29 cellular contexts compared by ENCODE assay signal in the genomic region with DNA sequence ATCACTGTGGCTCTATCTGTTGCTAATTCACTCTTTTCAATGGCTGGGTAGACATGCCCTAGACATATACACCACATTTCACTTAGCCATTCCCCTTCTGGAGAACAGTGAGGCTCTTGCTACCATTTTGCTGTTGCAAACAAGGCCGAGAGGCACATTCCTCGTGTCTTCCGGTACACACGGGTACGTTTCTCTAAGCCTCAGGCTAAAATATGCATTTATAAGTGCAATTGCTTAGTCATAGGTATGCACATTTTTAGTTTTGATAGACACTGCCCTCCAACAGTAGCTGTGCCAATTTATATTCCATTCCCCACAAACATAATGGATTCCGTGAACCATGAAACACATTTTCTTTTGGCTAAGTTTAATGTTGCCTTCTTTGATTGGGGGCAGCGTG. TPM values are rescaled to one million over a fixed set of nuclear protein-coding genes. Genes with fewer than 3 reads are reported as not detected.
DNase-seq lines count a peak whose midpoint lies in the region; ATAC-seq, FAIRE-seq and TF ChIP-seq lines count a peak whose summit lies in the region.
"Had no signal": no experiment of that assay in that cellular context is flagged by ENCODE, and none has a peak within 500 bp of the region (broad histone marks: within the 10 kb centered on the region; RNA-seq: fewer than 3 reads in every experiment).

No MANE protein-coding gene starts in this region.

- H3K79me2 ChIP-seq in keratinocyte (ENCODE audit: control insufficient read depth, insufficient read depth, low read length): no peaks in the 10 kb centered on the region

- H4K20me1 ChIP-seq in keratinocyte (ENCODE audit: control insufficient read depth, extremely low read depth, insufficient read depth, low read length): no peaks in the 10 kb centered on the region
- H4K20me1 ChIP-seq: BLaER1 treated with 17β-estradiol and CSF1 and Interleukin-3, amounts not matched to agents 10 nM and 100 nM had no signal

- no peak overlapping the region for H2AFZ ChIP-seq in keratinocyte (ENCODE audit: control insufficient read depth, low read length)

- H3K27me3 ChIP-seq in keratinocyte (ENCODE audit: control insufficient read depth, extremely low read depth, insufficient read depth, low read length): no peaks in the 10 kb centered on the region
- H3K27me3 ChIP-seq: BE2C; BLaER1 treated with 17β-estradiol and CSF1 and Interleukin-3, amounts not matched to agents 10 nM and 100 nM had no signal

- FAIRE-seq in keratinocyte (lab: Jason Lieb, UNC): peak; percentile 88
- FAIRE-seq: A549, GM12891, GM18507, H54 had no signal

- H3K9ac ChIP-seq in keratinocyte (ENCODE audit: control insufficient read depth, extremely low read depth, insufficient read depth, low read length): no peak overlapping the region
- H3K9ac ChIP-seq: BLaER1 treated with 17β-estradiol and CSF1 and Interleukin-3, amounts not matched to agents 10 nM and 100 nM had no signal

- POLR2A ChIA-PET in RWPE1 (lab: Yijun Ruan, JAX; ENCODE audit: low non-redundant PET): no interaction called here

- H3K27ac Mint-ChIP-seq in osteocyte (ENCODE audit: unreplicated experiment): no peak overlapping the region
- H3K27ac Mint-ChIP-seq: CD4-positive, alpha-beta T cell; CD8-positive, alpha-beta memory T cell; HFFc6 had no signal

- H3K27me3 Mint-ChIP-seq in osteocyte (ENCODE audit: unreplicated experiment): peaks cover 4% of the 10 kb centered on the region

- H3K9me3 ChIP-seq in keratinocyte (ENCODE audit: control insufficient read depth, low read depth, low read length): no peaks in the 10 kb centered on the region
- H3K9me3 ChIP-seq: A549; BE2C; BLaER1 treated with 17β-estradiol and CSF1 and Interleukin-3, amounts not matched to agents 10 nM and 100 nM; HAP-1 had no signal

- TF ChIP-seq CTCF in RWPE1 (conservative IDR thresholded peaks at IDR 0.05; ENCODE audit: low read depth): no peak
- no peak for TF ChIP-seq CTCF in keratinocyte (optimal IDR thresholded peaks at IDR 0.05 in 1 of 3, IDR thresholded peaks at IDR 0.05 in 1 of 3, conservative IDR thresholded peaks at IDR 0.05 in 1 of 3; ENCODE audit: extremely low read depth in 1 of 3, insufficient read depth in 2 of 3, low read length in 3 of 3)
- TF ChIP-seq CTCF in osteocyte (IDR thresholded peaks at IDR 0.05): no peak

- no peaks in the 10 kb centered on the region for H3K36me3 Mint-ChIP-seq in osteocyte (ENCODE audit: unreplicated experiment)
- H3K36me3 Mint-ChIP-seq: CD14-positive monocyte; CD8-positive, alpha-beta memory T cell had no signal

- H3K27ac ChIP-seq in RWPE1: no peak overlapping the region
- H3K27ac ChIP-seq in keratinocyte (ENCODE audit: control insufficient read depth, insufficient read depth, low read length): no peak overlapping the region
- H3K27ac ChIP-seq in substantia nigra (ENCODE audit: low read depth, low read length, poor library complexity, severe bottlenecking): no peak overlapping the region
- H3K27ac ChIP-seq: A549; BLaER1 treated with 17β-estradiol and CSF1 and Interleukin-3, amounts not matched to agents 10 nM and 100 nM had no signal

- peaks cover 9% of the 10 kb centered on the region for H3K4me1 ChIP-seq in keratinocyte (ENCODE audit: control insufficient read depth, extremely low read depth, insufficient read depth, low read length)
- H3K4me1 ChIP-seq: A549, HAP-1 had no signal

- no peak for ATAC-seq in Right ventricle myocardium inferior
- ATAC-seq: A549 had no signal

- DNase-seq in cardiac septum (ENCODE audit: low spot score) (peak; percentile 27), Right ventricle myocardium inferior (ENCODE audit: missing footprints) (no peak), RWPE1 (ENCODE audit: low spot score) (peak; percentile 55), keratinocyte (ENCODE audit: low read depth, low spot score) (no peak), NCI-H2081 (lab: John Stamatoyannopoulos, UW) (no peak), substantia nigra (lab: John Stamatoyannopoulos, UW) (no peak), osteocyte (ENCODE audit: extremely low spot score, unreplicated experiment) (no peak)
- DNase-seq: 8988T; ACHN; AML-193; BE2C; Calu3; CD8-positive, alpha-beta memory T cell; COR-L47; DMS53; DMS79 treated with DMSO at 0.1 percent for 48 hours; GF-D8; GOT3; HFFc6 had no signal

- H3K4me3 Mint-ChIP-seq in osteocyte (ENCODE audit: unreplicated experiment): no peak overlapping the region
- H3K4me3 Mint-ChIP-seq: CD14-positive monocyte; CD4-positive, alpha-beta T cell; CD8-positive, alpha-beta memory T cell; HFFc6 had no signal

- no peaks in the 10 kb centered on the region for H3K9me3 Mint-ChIP-seq in osteocyte (ENCODE audit: unreplicated experiment)
- H3K9me3 Mint-ChIP-seq: CD4-positive, alpha-beta T cell; CD8-positive, alpha-beta memory T cell; HFFc6 had no signal

- H3K4me2 ChIP-seq in keratinocyte (ENCODE audit: control insufficient read depth, extremely low read depth, insufficient read depth, low read depth, low read length): peak overlapping the region; percentile 7
- H3K4me2 ChIP-seq: A549; BLaER1 treated with 17β-estradiol and CSF1 and Interleukin-3, amounts not matched to agents 10 nM and 100 nM had no signal

- no peaks in the 10 kb centered on the region for H3K9me1 ChIP-seq in keratinocyte (ENCODE audit: control insufficient read depth, extremely low read depth, insufficient read depth, low read length)

- no peak overlapping the region for H3K4me3 ChIP-seq in keratinocyte (ENCODE audit: control insufficient read depth in 2 of 3, extremely low read depth in 1 of 3, insufficient read depth in 2 of 3, low read depth in 1 of 3, low read length in 3 of 3)
- H3K4me3 ChIP-seq: A549; BLaER1 treated with 17β-estradiol and CSF1 and Interleukin-3, amounts not matched to agents 10 nM and 100 nM; HAP-1 had no signal

- CTCF ChIA-PET in RWPE1 (lab: Yijun Ruan, JAX): interaction anchor here (0.5 to 0.6 kb wide), 2 partner anchors 65 to 95 kb away, joined by 3 read pairs; no protein-coding TSS in a partner anchor

- H3K4me1 Mint-ChIP-seq in osteocyte (ENCODE audit: unreplicated experiment): no peaks in the 10 kb centered on the region
- H3K4me1 Mint-ChIP-seq: CD14-positive monocyte; CD8-positive, alpha-beta memory T cell had no signal

- intact Hi-C loops in cardiac septum (cut with DNase I) (no loop called here), Right ventricle myocardium inferior (cut with DNase I) (no loop called here)

- dilution Hi-C loops in keratinocyte (cut with MboI; ENCODE audit: extremely low pct_ligation_motif_present, low sequenced_read_pairs): no loop called here

- H3K36me3 ChIP-seq in keratinocyte (ENCODE audit: control insufficient read depth in 2 of 2, extremely low read depth in 1 of 2, insufficient read depth in 2 of 2, low read length in 2 of 2): no peaks in the 10 kb centered on the region
- H3K36me3 ChIP-seq: BE2C; BLaER1 treated with 17β-estradiol and CSF1 and Interleukin-3, amounts not matched to agents 10 nM and 100 nM; HAP-1 had no signal

RNA-seq across cellular contexts. Expression of a gene that starts 13.2 kb away (rescaled TPM):
- total RNA-seq in cardiac septum: not detected
- total RNA-seq in Right ventricle myocardium inferior: not detected
- polyA plus RNA-seq in keratinocyte: not detected in 3 replicates
- not detected for polyA plus RNA-seq in keratinocyte (2011; ENCODE audit: low read depth)
- polyA plus RNA-seq in keratinocyte (2011; cell fraction: cytosol; rRNA removed): not detected in 2 replicates
- polyA plus RNA-seq in keratinocyte (2011; cell fraction: nucleus; rRNA removed): not detected in 2 replicates
- not detected in 2 replicates for polyA plus RNA-seq in keratinocyte (2012; ENCODE audit: low replicate concordance)
- not detected in 3 replicates for polyA minus RNA-seq in keratinocyte
- not detected for polyA minus RNA-seq in keratinocyte (2011; cell fraction: cytosol; rRNA and poly(A)+ RNA removed)
- polyA minus RNA-seq in keratinocyte (2011; cell fraction: nucleus; rRNA and poly(A)+ RNA removed): not detected in 2 replicates
- not detected in 2 replicates for total RNA-seq in osteocyte
- total RNA-seq: Calu3; CD4-positive, alpha-beta T cell; CD8-positive, alpha-beta memory T cell; Daoy; G401; HFFc6 had no signal
- polyA plus RNA-seq: A549; CD14-positive monocyte; CD8-positive, alpha-beta memory T cell had no signal

RNA-seq across cellular contexts. Expression of a gene that starts 16.9 kb away (rescaled TPM):
- not detected for total RNA-seq in cardiac septum
- total RNA-seq in Right ventricle myocardium inferior: not detected
- not detected in 3 replicates for polyA plus RNA-seq in keratinocyte
- polyA plus RNA-seq in keratinocyte (2011; ENCODE audit: low read depth): not detected
- 0.05 TPM in 1 of 2 replicates, not detected in the other for polyA plus RNA-seq in keratinocyte (2011; cell fraction: cytosol; rRNA removed)
- not detected in 2 replicates for polyA plus RNA-seq in keratinocyte (2011; cell fraction: nucleus; rRNA removed)
- polyA plus RNA-seq in keratinocyte (2012; ENCODE audit: low replicate concordance): 0.23 TPM in 1 of 2 replicates, not detected in the other
- polyA minus RNA-seq in keratinocyte: not detected in 3 replicates
- polyA minus RNA-seq in keratinocyte (2011; cell fraction: cytosol; rRNA and poly(A)+ RNA removed): not detected
- not detected in 2 replicates for polyA minus RNA-seq in keratinocyte (2011; cell fraction: nucleus; rRNA and poly(A)+ RNA removed)
- total RNA-seq in osteocyte: 0.32 and 0.34 TPM in 2 replicates
- total RNA-seq: Calu3; CD4-positive, alpha-beta T cell; CD8-positive, alpha-beta memory T cell; Daoy; G401; HFFc6 had no signal
- polyA plus RNA-seq: A549; CD14-positive monocyte; CD8-positive, alpha-beta memory T cell had no signal

RNA-seq across cellular contexts. Expression of a gene that starts 52.4 kb away (rescaled TPM):
- total RNA-seq in cardiac septum (not detected), Right ventricle myocardium inferior (not detected), osteocyte (not detected in 2 replicates)
- not detected in 3 replicates for polyA plus RNA-seq in keratinocyte
- not detected for polyA plus RNA-seq in keratinocyte (2011; ENCODE audit: low read depth)
- polyA plus RNA-seq in keratinocyte (2011; cell fraction: cytosol; rRNA removed): not detected in 2 replicates
- not detected in 2 replicates for polyA plus RNA-seq in keratinocyte (2011; cell fraction: nucleus; rRNA removed)
- polyA plus RNA-seq in keratinocyte (2012; ENCODE audit: low replicate concordance): not detected in 2 replicates
- polyA minus RNA-seq in keratinocyte: not detected in 3 replicates
- not detected for polyA minus RNA-seq in keratinocyte (2011; cell fraction: cytosol; rRNA and poly(A)+ RNA removed)
- not detected in 2 replicates for polyA minus RNA-seq in keratinocyte (2011; cell fraction: nucleus; rRNA and poly(A)+ RNA removed)
- total RNA-seq: Calu3; CD4-positive, alpha-beta T cell; CD8-positive, alpha-beta memory T cell; Daoy; G401; HFFc6 had no signal
- polyA plus RNA-seq: A549; CD14-positive monocyte; CD8-positive, alpha-beta memory T cell had no signal

Comparison
In these comparisons a context has a peak if more than half of its experiments do, and no peak if none do; other contexts are left out.
1. DNase-seq: peak in cardiac septum (single experiment) and RWPE1 (single experiment); none in Right ventricle myocardium inferior (single experiment), keratinocyte (single experiment), NCI-H2081 (0 of 2), substantia nigra (0 of 49) and osteocyte (single experiment).